ENCODE assay signal across 16 cellular contexts in genomic region chr6:54722328-54722727, GRCh38.
"Had no signal": no experiment of that assay in that cellular context is flagged by ENCODE, and none has a peak within 500 bp of the region (broad histone marks: within the 10 kb centered on the region; RNA-seq: fewer than 3 reads in every experiment).

No MANE protein-coding gene starts in this region.

- H3K4me1 ChIP-seq: ascending aorta, left ventricle myocardium inferior, parathyroid adenoma, right atrium auricular region had no signal

- H3K36me3 ChIP-seq: ascending aorta, left ventricle myocardium inferior, neutrophil, right atrium auricular region had no signal

- H3K79me2 ChIP-seq: parathyroid adenoma had no signal

- H3K9me3 Mint-ChIP-seq: memory B cell had no signal

- H3K4me3 Mint-ChIP-seq: memory B cell; naive thymus-derived CD8-positive, alpha-beta T cell had no signal

- H3K36me3 Mint-ChIP-seq: memory B cell; naive thymus-derived CD8-positive, alpha-beta T cell had no signal

- H2AFZ ChIP-seq: parathyroid adenoma had no signal

- DNase-seq: activated naive CD4-positive, alpha-beta T cell; activated T-cell treated with anti-CD3 and anti-CD28 coated beads for 4 hours; central memory CD4-positive, alpha-beta T cell; kidney; left ventricle myocardium inferior; naive thymus-derived CD8-positive, alpha-beta T cell; stimulated activated CD4-positive, alpha-beta T cell treated with anti-CD3 and anti-CD28 coated beads, Interleukin-4, amount 100 ng/mL, for 1 hour; stimulated activated naive CD4-positive, alpha-beta T cell; substantia nigra; trophoblast cell had no signal

- H3K27me3 ChIP-seq: ascending aorta, neutrophil, right atrium auricular region had no signal

- H3K4me1 Mint-ChIP-seq: memory B cell; naive thymus-derived CD8-positive, alpha-beta T cell had no signal

- H3K9ac ChIP-seq: parathyroid adenoma had no signal

- H3K27ac Mint-ChIP-seq: memory B cell; naive thymus-derived CD8-positive, alpha-beta T cell had no signal

- H3K4me3 ChIP-seq: ascending aorta, coronary artery, left ventricle myocardium inferior, right atrium auricular region had no signal

- H3K9me3 ChIP-seq: ascending aorta, left ventricle myocardium inferior, neutrophil, right atrium auricular region had no signal

- H3K27me3 Mint-ChIP-seq: memory B cell had no signal

- H3K27ac ChIP-seq: ascending aorta, coronary artery, left ventricle myocardium inferior, neutrophil, parathyroid adenoma, right atrium auricular region had no signal
